In genomic region chr10:17278607-17279240, GRCh38 we compare ENCODE assay signal across 32 cellular contexts.
"Had no signal": no experiment of that assay in that cellular context is flagged by ENCODE, and none has a peak within 500 bp of the region (broad histone marks: within the 10 kb centered on the region; RNA-seq: fewer than 3 reads in every experiment).

No MANE protein-coding gene starts in this region.

- H3K9me3 ChIP-seq: ascending aorta, gastrocnemius medialis, uterus had no signal

- H3K36me3 ChIP-seq: adrenal gland, ascending aorta, esophagus squamous epithelium, gastrocnemius medialis, ovary, sigmoid colon, uterus had no signal

- H3K4me3 ChIP-seq: adrenal gland, ascending aorta, esophagus squamous epithelium, gastrocnemius medialis, ovary, sigmoid colon, smooth muscle cell, uterus had no signal

- H3K27me3 ChIP-seq: adrenal gland, ascending aorta, esophagus squamous epithelium, gastrocnemius medialis, ovary, sigmoid colon, uterus had no signal

- H3K27ac ChIP-seq: adrenal gland, ascending aorta, esophagus squamous epithelium, gastrocnemius medialis, ovary, sigmoid colon, uterus had no signal

- ATAC-seq: activated CD4-positive, alpha-beta T cell treated with anti-CD3 and anti-CD28 coated beads for 36 hours; gastrocnemius medialis; left ventricle myocardium superior; naive thymus-derived CD4-positive, alpha-beta T cell; SK-N-SH treated with all-trans-retinoic acid at 6 μM for 48 hours; stimulated activated memory B cell treated with anti-CD40 and anti-IgM and Interleukin-4, amounts not matched to agents 10 μg/mL and 1 μg/mL and 100 μg/mL, for 72 hours; stimulated activated naive CD8-positive, alpha-beta T cell treated with anti-CD3 and anti-CD28 coated beads, Interleukin-15, amount 100 ng/mL, for 72 hours; T-helper 17 cell had no signal

- DNase-seq: activated B cell treated with CpG ODN at 0.5 μM for 24 hours; activated CD4-positive, alpha-beta memory T cell treated with anti-CD3 and anti-CD28 coated beads for 36 hours; activated CD4-positive, alpha-beta T cell treated with anti-CD3 and anti-CD28 coated beads for 36 hours; activated CD8-positive, alpha-beta memory T cell treated with anti-CD3 and anti-CD28 coated beads, Interleukin-2, amount 50 U/mL, for 4 hours; activated effector memory CD4-positive, alpha-beta T cell treated with anti-CD3 and anti-CD28 coated beads, Interleukin-2, amount 50 U/mL, for 16 hours; activated naive CD4-positive, alpha-beta T cell treated with anti-CD3 and anti-CD28 coated beads for 36 hours; activated naive CD8-positive, alpha-beta T cell treated with anti-CD3 and anti-CD28 coated beads for 36 hours; activated T-cell treated with anti-CD3 and anti-CD28 coated beads, Interleukin-2, amount 50 U/mL, for 1 hour; adrenal gland; caudate nucleus; esophagus squamous epithelium; gastrocnemius medialis; glutamatergic neuron; kidney; left ventricle myocardium superior; naive thymus-derived CD4-positive, alpha-beta T cell; ovary; retina; sigmoid colon; stimulated activated CD4-positive, alpha-beta T cell treated with anti-CD3 and anti-CD28 coated beads, Interleukin-1b, Interleukin-23, amount 100 ng/mL, for 48 hours; stimulated activated CD4-positive, alpha-beta T cell treated with anti-CD3 and anti-CD28 coated beads, Interleukin-4, amount 100 ng/mL, for 4 hours; stimulated activated CD8-positive, alpha-beta memory T cell treated with anti-CD3 and anti-CD28 coated beads, Interleukin-4, amount 100 ng/mL, for 48 hours; stimulated activated naive CD8-positive, alpha-beta T cell treated with anti-CD3 and anti-CD28 coated beads, Interleukin-15, amount 100 ng/mL, for 72 hours; substantia nigra; T-helper 17 cell; T1000; uterus had no signal

- H3K4me1 ChIP-seq: adrenal gland, ascending aorta, esophagus squamous epithelium, gastrocnemius medialis, sigmoid colon, uterus had no signal

- H3K4me2 ChIP-seq: smooth muscle cell had no signal

- FAIRE-seq: endothelial cell of umbilical vein, kidney had no signal
